1 cellular context compared by ENCODE assay signal in genomic region chr17:82875418-82875856, GRCh38.
TF ChIP-seq lines count a peak whose summit lies in the region.

No MANE protein-coding gene starts in this region.

TF ChIP-seq in HepG2, 621 proteins besides CTCF, POLR2A, EP300 and RAD21 (continued from another document and continues in another):
- TF ChIP-seq ZNF761 (CRISPR knock-in tag; conservative IDR thresholded peaks at IDR 0.05) = peak; percentile 69; the same call in 1 of the 2 replicates
- no peak for TF ChIP-seq SP2 (CRISPR knock-in tag; IDR thresholded peaks at IDR 0.05)
- no peak for TF ChIP-seq ZNF230 (CRISPR knock-in tag; IDR thresholded peaks at IDR 0.05)
- TF ChIP-seq SP5 (CRISPR knock-in tag; IDR thresholded peaks at IDR 0.05; ENCODE audit: borderline replicate concordance, low read depth) = peak; percentile 79; the same call in 1 of the 2 replicates
- 0 out of 2 replicates have a peak, but pooled peaks have one; percentile 27 for TF ChIP-seq MTA1 (CRISPR knock-in tag; IDR thresholded peaks at IDR 0.05; ENCODE audit: borderline replicate concordance)
- 0 out of 2 replicates have a peak, but pooled peaks have one; percentile 22 for TF ChIP-seq THAP11 (CRISPR knock-in tag; IDR thresholded peaks at IDR 0.05)
- TF ChIP-seq HOXA9 (CRISPR knock-in tag; IDR thresholded peaks at IDR 0.05; ENCODE audit: borderline replicate concordance) = no peak
- no peak for TF ChIP-seq GFI1 (CRISPR knock-in tag; IDR thresholded peaks at IDR 0.05; ENCODE audit: borderline replicate concordance)
- TF ChIP-seq MAFG (CRISPR knock-in tag; IDR thresholded peaks at IDR 0.05) = no peak
- TF ChIP-seq ZNF350 (CRISPR knock-in tag; IDR thresholded peaks at IDR 0.05; ENCODE audit: borderline replicate concordance, low read depth) = no peak
- TF ChIP-seq IKZF4 (CRISPR knock-in tag; IDR thresholded peaks at IDR 0.05; ENCODE audit: borderline replicate concordance, low read depth, not compliant biosample characterization) = no peak
- no peak for TF ChIP-seq ZBTB20 (CRISPR knock-in tag; IDR thresholded peaks at IDR 0.05; ENCODE audit: borderline replicate concordance, low read depth)
- TF ChIP-seq, protein P1, sequence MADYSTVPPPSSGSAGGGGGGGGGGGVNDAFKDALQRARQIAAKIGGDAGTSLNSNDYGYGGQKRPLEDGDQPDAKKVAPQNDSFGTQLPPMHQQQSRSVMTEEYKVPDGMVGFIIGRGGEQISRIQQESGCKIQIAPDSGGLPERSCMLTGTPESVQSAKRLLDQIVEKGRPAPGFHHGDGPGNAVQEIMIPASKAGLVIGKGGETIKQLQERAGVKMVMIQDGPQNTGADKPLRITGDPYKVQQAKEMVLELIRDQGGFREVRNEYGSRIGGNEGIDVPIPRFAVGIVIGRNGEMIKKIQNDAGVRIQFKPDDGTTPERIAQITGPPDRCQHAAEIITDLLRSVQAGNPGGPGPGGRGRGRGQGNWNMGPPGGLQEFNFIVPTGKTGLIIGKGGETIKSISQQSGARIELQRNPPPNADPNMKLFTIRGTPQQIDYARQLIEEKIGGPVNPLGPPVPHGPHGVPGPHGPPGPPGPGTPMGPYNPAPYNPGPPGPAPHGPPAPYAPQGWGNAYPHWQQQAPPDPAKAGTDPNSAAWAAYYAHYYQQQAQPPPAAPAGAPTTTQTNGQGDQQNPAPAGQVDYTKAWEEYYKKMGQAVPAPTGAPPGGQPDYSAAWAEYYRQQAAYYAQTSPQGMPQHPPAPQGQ (CRISPR knock-in tag; IDR thresholded peaks at IDR 0.05; ENCODE audit: borderline replicate concordance) = no peak
- TF ChIP-seq ZMYM2 (CRISPR knock-in tag; IDR thresholded peaks at IDR 0.05) = no peak
- TF ChIP-seq, protein P2, sequence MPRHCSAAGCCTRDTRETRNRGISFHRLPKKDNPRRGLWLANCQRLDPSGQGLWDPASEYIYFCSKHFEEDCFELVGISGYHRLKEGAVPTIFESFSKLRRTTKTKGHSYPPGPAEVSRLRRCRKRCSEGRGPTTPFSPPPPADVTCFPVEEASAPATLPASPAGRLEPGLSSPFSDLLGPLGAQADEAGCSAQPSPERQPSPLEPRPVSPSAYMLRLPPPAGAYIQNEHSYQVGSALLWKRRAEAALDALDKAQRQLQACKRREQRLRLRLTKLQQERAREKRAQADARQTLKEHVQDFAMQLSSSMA (CRISPR knock-in tag; IDR thresholded peaks at IDR 0.05) = no peak
- no peak for TF ChIP-seq PRPF4 (IDR thresholded peaks at IDR 0.05; ENCODE audit: low read depth, low read length, poor library complexity, severe bottlenecking)
- no peak for TF ChIP-seq CCDC6 (CRISPR knock-in tag; IDR thresholded peaks at IDR 0.05)
- no peak for TF ChIP-seq ERF (CRISPR knock-in tag; IDR thresholded peaks at IDR 0.05)
- TF ChIP-seq MEIS2 (CRISPR knock-in tag; IDR thresholded peaks at IDR 0.05) = no peak
- TF ChIP-seq REPIN1 (CRISPR knock-in tag; IDR thresholded peaks at IDR 0.05; ENCODE audit: borderline replicate concordance, low read depth) = 0 out of 2 replicates have a peak, but pooled peaks have one; percentile 45
- TF ChIP-seq ZNF138 (CRISPR knock-in tag; IDR thresholded peaks at IDR 0.05; ENCODE audit: low read depth) = no peak
- TF ChIP-seq ZNF646 (CRISPR knock-in tag; IDR thresholded peaks at IDR 0.05) = no peak
- TF ChIP-seq ZNF12 (CRISPR knock-in tag; IDR thresholded peaks at IDR 0.05) = 0 out of 2 replicates have a peak, but pooled peaks have one; percentile 33
- TF ChIP-seq YEATS2 (CRISPR knock-in tag; IDR thresholded peaks at IDR 0.05; ENCODE audit: borderline replicate concordance) = no peak; the same call in 1 of the 2 replicates
- peak; percentile 50; the same call in 1 of the 2 replicates for TF ChIP-seq ZFP91 (CRISPR knock-in tag; IDR thresholded peaks at IDR 0.05; ENCODE audit: borderline replicate concordance)
- TF ChIP-seq ARNTL (CRISPR knock-in tag; IDR thresholded peaks at IDR 0.05) = no peak
- no peak for TF ChIP-seq FOXC1 (CRISPR knock-in tag; IDR thresholded peaks at IDR 0.05; ENCODE audit: borderline replicate concordance)
- TF ChIP-seq SPEN (CRISPR knock-in tag; IDR thresholded peaks at IDR 0.05; ENCODE audit: low read depth) = peak; percentile 29; the same call in 1 of the 2 replicates
- no peak for TF ChIP-seq NR2F6 (IDR thresholded peaks at IDR 0.05)
- TF ChIP-seq NR2F6 (CRISPR knock-in tag; IDR thresholded peaks at IDR 0.05) = no peak
- TF ChIP-seq, protein P3, sequence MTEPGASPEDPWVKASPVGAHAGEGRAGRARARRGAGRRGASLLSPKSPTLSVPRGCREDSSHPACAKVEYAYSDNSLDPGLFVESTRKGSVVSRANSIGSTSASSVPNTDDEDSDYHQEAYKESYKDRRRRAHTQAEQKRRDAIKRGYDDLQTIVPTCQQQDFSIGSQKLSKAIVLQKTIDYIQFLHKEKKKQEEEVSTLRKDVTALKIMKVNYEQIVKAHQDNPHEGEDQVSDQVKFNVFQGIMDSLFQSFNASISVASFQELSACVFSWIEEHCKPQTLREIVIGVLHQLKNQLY (CRISPR knock-in tag; IDR thresholded peaks at IDR 0.05) = no peak
- TF ChIP-seq, protein P4, sequence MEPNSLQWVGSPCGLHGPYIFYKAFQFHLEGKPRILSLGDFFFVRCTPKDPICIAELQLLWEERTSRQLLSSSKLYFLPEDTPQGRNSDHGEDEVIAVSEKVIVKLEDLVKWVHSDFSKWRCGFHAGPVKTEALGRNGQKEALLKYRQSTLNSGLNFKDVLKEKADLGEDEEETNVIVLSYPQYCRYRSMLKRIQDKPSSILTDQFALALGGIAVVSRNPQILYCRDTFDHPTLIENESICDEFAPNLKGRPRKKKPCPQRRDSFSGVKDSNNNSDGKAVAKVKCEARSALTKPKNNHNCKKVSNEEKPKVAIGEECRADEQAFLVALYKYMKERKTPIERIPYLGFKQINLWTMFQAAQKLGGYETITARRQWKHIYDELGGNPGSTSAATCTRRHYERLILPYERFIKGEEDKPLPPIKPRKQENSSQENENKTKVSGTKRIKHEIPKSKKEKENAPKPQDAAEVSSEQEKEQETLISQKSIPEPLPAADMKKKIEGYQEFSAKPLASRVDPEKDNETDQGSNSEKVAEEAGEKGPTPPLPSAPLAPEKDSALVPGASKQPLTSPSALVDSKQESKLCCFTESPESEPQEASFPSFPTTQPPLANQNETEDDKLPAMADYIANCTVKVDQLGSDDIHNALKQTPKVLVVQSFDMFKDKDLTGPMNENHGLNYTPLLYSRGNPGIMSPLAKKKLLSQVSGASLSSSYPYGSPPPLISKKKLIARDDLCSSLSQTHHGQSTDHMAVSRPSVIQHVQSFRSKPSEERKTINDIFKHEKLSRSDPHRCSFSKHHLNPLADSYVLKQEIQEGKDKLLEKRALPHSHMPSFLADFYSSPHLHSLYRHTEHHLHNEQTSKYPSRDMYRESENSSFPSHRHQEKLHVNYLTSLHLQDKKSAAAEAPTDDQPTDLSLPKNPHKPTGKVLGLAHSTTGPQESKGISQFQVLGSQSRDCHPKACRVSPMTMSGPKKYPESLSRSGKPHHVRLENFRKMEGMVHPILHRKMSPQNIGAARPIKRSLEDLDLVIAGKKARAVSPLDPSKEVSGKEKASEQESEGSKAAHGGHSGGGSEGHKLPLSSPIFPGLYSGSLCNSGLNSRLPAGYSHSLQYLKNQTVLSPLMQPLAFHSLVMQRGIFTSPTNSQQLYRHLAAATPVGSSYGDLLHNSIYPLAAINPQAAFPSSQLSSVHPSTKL (CRISPR knock-in tag; IDR thresholded peaks at IDR 0.05) = no peak
- TF ChIP-seq NONO (IDR thresholded peaks at IDR 0.05) = no peak
- no peak for TF ChIP-seq NONO (CRISPR knock-in tag; conservative IDR thresholded peaks at IDR 0.05)
- no peak for TF ChIP-seq ZNF501 (CRISPR knock-in tag; IDR thresholded peaks at IDR 0.05)
- TF ChIP-seq ZNF576 (CRISPR knock-in tag; IDR thresholded peaks at IDR 0.05) = no peak
- no peak for TF ChIP-seq PHF5A (CRISPR knock-in tag; IDR thresholded peaks at IDR 0.05; ENCODE audit: low read depth, unreplicated experiment)
- TF ChIP-seq, protein P5, sequence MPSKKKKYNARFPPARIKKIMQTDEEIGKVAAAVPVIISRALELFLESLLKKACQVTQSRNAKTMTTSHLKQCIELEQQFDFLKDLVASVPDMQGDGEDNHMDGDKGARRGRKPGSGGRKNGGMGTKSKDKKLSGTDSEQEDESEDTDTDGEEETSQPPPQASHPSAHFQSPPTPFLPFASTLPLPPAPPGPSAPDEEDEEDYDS (CRISPR knock-in tag; IDR thresholded peaks at IDR 0.05) = no peak
- TF ChIP-seq ZNF20 (CRISPR knock-in tag; IDR thresholded peaks at IDR 0.05) = no peak
- peak; percentile 31 for TF ChIP-seq XRCC5 (optimal IDR thresholded peaks at IDR 0.05; ENCODE audit: low read length)
- TF ChIP-seq ZBTB8A (CRISPR knock-in tag; IDR thresholded peaks at IDR 0.05; ENCODE audit: borderline replicate concordance, low read depth) = no peak
- TF ChIP-seq GABPB1 (CRISPR knock-in tag; IDR thresholded peaks at IDR 0.05) = peak; percentile 51; the same call in 1 of the 2 replicates
- TF ChIP-seq ZNF574 (CRISPR knock-in tag; IDR thresholded peaks at IDR 0.05) = peak; percentile 34; the same call in 1 of the 2 replicates
